1 cellular context compared by ENCODE assay signal in the genomic region with DNA sequence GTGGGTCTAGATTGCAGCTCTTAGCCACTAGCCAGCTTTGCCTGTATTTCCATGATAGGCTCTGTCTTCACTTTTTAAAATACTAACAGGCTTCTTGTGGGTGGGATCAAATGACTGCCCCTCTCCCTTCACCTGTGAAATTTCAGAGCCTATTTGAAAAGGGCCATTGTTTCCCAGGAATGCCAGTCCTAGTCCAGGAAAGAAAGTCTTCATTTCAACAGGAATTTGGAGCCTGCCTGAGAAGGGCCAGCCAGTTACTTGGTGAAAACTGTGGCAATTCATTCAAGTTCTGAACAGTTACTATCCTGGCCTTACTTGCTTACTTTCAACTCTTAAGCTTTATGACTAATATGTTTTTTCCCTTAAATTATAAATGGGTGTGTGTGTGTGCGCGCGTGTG.
TF ChIP-seq lines count a peak whose summit lies in the region.

No MANE protein-coding gene starts in this region.

TF ChIP-seq in GM23338, 12 proteins besides CTCF, POLR2A, EP300 and RAD21:
- no peak for TF ChIP-seq ZNF114 (CRISPR knock-in tag; IDR thresholded peaks at IDR 0.05)
- TF ChIP-seq ZNF331 (CRISPR knock-in tag; IDR thresholded peaks at IDR 0.05; ENCODE audit: low read depth) = no peak
- TF ChIP-seq, protein P1, sequence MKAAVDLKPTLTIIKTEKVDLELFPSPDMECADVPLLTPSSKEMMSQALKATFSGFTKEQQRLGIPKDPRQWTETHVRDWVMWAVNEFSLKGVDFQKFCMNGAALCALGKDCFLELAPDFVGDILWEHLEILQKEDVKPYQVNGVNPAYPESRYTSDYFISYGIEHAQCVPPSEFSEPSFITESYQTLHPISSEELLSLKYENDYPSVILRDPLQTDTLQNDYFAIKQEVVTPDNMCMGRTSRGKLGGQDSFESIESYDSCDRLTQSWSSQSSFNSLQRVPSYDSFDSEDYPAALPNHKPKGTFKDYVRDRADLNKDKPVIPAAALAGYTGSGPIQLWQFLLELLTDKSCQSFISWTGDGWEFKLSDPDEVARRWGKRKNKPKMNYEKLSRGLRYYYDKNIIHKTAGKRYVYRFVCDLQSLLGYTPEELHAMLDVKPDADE (IDR thresholded peaks at IDR 0.05) = no peak
- TF ChIP-seq, protein P2, sequence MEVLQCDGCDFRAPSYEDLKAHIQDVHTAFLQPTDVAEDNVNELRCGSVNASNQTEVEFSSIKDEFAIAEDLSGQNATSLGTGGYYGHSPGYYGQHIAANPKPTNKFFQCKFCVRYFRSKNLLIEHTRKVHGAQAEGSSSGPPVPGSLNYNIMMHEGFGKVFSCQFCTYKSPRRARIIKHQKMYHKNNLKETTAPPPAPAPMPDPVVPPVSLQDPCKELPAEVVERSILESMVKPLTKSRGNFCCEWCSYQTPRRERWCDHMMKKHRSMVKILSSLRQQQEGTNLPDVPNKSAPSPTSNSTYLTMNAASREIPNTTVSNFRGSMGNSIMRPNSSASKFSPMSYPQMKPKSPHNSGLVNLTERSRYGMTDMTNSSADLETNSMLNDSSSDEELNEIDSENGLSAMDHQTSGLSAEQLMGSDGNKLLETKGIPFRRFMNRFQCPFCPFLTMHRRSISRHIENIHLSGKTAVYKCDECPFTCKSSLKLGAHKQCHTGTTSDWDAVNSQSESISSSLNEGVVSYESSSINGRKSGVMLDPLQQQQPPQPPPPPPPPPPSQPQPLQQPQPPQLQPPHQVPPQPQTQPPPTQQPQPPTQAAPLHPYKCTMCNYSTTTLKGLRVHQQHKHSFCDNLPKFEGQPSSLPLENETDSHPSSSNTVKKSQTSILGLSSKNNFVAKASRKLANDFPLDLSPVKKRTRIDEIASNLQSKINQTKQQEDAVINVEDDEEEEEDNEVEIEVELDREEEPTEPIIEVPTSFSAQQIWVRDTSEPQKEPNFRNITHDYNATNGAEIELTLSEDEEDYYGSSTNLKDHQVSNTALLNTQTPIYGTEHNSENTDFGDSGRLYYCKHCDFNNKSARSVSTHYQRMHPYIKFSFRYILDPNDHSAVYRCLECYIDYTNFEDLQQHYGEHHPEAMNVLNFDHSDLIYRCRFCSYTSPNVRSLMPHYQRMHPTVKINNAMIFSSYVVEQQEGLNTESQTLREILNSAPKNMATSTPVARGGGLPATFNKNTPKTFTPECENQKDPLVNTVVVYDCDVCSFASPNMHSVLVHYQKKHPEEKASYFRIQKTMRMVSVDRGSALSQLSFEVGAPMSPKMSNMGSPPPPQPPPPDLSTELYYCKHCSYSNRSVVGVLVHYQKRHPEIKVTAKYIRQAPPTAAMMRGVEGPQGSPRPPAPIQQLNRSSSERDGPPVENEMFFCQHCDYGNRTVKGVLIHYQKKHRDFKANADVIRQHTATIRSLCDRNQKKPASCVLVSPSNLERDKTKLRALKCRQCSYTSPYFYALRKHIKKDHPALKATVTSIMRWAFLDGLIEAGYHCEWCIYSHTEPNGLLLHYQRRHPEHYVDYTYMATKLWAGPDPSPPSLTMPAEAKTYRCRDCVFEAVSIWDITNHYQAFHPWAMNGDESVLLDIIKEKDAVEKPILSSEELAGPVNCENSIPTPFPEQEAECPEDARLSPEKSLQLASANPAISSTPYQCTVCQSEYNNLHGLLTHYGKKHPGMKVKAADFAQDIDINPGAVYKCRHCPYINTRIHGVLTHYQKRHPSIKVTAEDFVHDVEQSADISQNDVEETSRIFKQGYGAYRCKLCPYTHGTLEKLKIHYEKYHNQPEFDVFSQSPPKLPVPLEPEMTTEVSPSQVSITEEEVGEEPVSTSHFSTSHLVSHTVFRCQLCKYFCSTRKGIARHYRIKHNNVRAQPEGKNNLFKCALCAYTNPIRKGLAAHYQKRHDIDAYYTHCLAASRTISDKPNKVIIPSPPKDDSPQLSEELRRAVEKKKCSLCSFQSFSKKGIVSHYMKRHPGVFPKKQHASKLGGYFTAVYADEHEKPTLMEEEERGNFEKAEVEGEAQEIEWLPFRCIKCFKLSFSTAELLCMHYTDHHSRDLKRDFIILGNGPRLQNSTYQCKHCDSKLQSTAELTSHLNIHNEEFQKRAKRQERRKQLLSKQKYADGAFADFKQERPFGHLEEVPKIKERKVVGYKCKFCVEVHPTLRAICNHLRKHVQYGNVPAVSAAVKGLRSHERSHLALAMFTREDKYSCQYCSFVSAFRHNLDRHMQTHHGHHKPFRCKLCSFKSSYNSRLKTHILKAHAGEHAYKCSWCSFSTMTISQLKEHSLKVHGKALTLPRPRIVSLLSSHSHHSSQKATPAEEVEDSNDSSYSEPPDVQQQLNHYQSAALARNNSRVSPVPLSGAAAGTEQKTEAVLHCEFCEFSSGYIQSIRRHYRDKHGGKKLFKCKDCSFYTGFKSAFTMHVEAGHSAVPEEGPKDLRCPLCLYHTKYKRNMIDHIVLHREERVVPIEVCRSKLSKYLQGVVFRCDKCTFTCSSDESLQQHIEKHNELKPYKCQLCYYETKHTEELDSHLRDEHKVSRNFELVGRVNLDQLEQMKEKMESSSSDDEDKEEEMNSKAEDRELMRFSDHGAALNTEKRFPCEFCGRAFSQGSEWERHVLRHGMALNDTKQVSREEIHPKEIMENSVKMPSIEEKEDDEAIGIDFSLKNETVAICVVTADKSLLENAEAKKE (CRISPR knock-in tag; IDR thresholded peaks at IDR 0.05) = no peak
- no peak for TF ChIP-seq STAT1 (IDR thresholded peaks at IDR 0.05; ENCODE audit: unreplicated experiment)
- TF ChIP-seq POLR2AphosphoS5 (IDR thresholded peaks at IDR 0.05; ENCODE audit: low read depth) = no peak
- TF ChIP-seq JUNB (IDR thresholded peaks at IDR 0.05; ENCODE audit: unreplicated experiment) = no peak
- TF ChIP-seq, protein P3, sequence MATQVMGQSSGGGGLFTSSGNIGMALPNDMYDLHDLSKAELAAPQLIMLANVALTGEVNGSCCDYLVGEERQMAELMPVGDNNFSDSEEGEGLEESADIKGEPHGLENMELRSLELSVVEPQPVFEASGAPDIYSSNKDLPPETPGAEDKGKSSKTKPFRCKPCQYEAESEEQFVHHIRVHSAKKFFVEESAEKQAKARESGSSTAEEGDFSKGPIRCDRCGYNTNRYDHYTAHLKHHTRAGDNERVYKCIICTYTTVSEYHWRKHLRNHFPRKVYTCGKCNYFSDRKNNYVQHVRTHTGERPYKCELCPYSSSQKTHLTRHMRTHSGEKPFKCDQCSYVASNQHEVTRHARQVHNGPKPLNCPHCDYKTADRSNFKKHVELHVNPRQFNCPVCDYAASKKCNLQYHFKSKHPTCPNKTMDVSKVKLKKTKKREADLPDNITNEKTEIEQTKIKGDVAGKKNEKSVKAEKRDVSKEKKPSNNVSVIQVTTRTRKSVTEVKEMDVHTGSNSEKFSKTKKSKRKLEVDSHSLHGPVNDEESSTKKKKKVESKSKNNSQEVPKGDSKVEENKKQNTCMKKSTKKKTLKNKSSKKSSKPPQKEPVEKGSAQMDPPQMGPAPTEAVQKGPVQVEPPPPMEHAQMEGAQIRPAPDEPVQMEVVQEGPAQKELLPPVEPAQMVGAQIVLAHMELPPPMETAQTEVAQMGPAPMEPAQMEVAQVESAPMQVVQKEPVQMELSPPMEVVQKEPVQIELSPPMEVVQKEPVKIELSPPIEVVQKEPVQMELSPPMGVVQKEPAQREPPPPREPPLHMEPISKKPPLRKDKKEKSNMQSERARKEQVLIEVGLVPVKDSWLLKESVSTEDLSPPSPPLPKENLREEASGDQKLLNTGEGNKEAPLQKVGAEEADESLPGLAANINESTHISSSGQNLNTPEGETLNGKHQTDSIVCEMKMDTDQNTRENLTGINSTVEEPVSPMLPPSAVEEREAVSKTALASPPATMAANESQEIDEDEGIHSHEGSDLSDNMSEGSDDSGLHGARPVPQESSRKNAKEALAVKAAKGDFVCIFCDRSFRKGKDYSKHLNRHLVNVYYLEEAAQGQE (IDR thresholded peaks at IDR 0.05; ENCODE audit: unreplicated experiment) = no peak
- TF ChIP-seq CREB1 (CRISPR knock-in tag; IDR thresholded peaks at IDR 0.05; ENCODE audit: low read depth) = no peak
- TF ChIP-seq EZH2 (IDR thresholded peaks at IDR 0.05; ENCODE audit: low read depth, unreplicated experiment) = no peak
- TF ChIP-seq EZH2phosphoT487 (IDR thresholded peaks at IDR 0.05; ENCODE audit: unreplicated experiment) = no peak
- no peak for TF ChIP-seq NANOG (IDR thresholded peaks at IDR 0.05; ENCODE audit: borderline replicate concordance)
